Comparison of ENCODE assay signal across 1 cellular context in genomic region chr15:31974855-31975421, GRCh38.
TF ChIP-seq lines count a peak whose summit lies in the region.

No MANE protein-coding gene starts in this region.

TF ChIP-seq in SK-N-SH treated with all-trans-retinoic acid at 6 μM for 48 hours, 23 proteins besides CTCF, POLR2A, EP300 and RAD21 (continued from another document):
- TF ChIP-seq TSHZ2 (CRISPR knock-in tag; IDR thresholded peaks at IDR 0.05) (no peak), ZNF8 (CRISPR knock-in tag; IDR thresholded peaks at IDR 0.05) (no peak), TCF4 (CRISPR knock-in tag; IDR thresholded peaks at IDR 0.05; ENCODE audit: borderline replicate concordance) (no peak), CSRNP3 (CRISPR knock-in tag; IDR thresholded peaks at IDR 0.05) (no peak)
